Comparison of ENCODE assay signal across 27 cellular contexts in the genomic region with DNA sequence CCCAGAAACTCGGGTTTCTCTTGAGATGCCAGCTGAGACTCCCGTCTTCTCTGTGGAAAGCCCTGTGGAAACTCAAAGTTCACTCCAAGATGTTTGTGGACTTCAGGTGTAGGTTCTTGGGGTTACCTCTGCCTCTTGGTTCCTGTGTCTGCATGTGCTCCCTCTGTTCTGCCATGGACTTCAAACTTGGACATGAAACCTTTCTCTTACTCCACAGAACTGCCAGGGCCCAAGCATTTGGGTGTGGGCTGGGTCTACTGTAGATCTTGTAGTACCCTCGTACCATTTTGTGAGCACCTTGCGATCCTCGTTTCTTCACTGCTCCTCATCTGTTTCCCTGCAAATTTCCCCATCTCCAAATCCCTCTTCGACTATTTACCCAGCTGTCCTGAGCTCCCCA.
"Had no signal": no experiment of that assay in that cellular context is flagged by ENCODE, and none has a peak within 500 bp of the region (broad histone marks: within the 10 kb centered on the region; RNA-seq: fewer than 3 reads in every experiment).

No MANE protein-coding gene starts in this region.

- ATAC-seq: left colon; left lung; lower lobe of right lung; mucosa of descending colon; naive thymus-derived CD4-positive, alpha-beta T cell; natural killer cell treated with Interleukin-12 subunit alpha and Interleukin-12 subunit beta and Interleukin-15 and Interleukin-18, amount 100 ng/mL, for 72 hours; right lobe of liver; stimulated activated memory B cell treated with anti-CD40 and anti-IgM and Interleukin-4, amounts not matched to agents 10 μg/mL and 1 μg/mL and 100 μg/mL, for 72 hours; stimulated activated naive CD8-positive, alpha-beta T cell treated with anti-CD3 and anti-CD28 coated beads, Interleukin-15, amount 100 ng/mL, for 72 hours had no signal

- H3K9me3 ChIP-seq: left lung, lower lobe of right lung, mucosa of descending colon, ovary, right atrium auricular region, right lobe of liver, transverse colon, upper lobe of left lung, vagina had no signal

- H3K27me3 ChIP-seq: left lung, ovary, right atrium auricular region, right lobe of liver, transverse colon, upper lobe of left lung, vagina had no signal

- H3K4me3 ChIP-seq: left lung, lower lobe of right lung, mucosa of descending colon, ovary, right atrium auricular region, right lobe of liver, smooth muscle cell, transverse colon, upper lobe of left lung, vagina had no signal

- H3K4me1 ChIP-seq: left lung, lower lobe of right lung, right lobe of liver, transverse colon, upper lobe of left lung, vagina had no signal

- H3K4me1 Mint-ChIP-seq: stimulated activated memory B cell treated with anti-CD40 and anti-IgM and Interleukin-4, amounts not matched to agents 10 μg/mL and 1 μg/mL and 100 μg/mL, for 72 hours had no signal

- H3K9me3 Mint-ChIP-seq: natural killer cell treated with Interleukin-12 subunit alpha and Interleukin-12 subunit beta and Interleukin-15 and Interleukin-18, amount 100 ng/mL, for 72 hours; stimulated activated memory B cell treated with anti-CD40 and anti-IgM and Interleukin-4, amounts not matched to agents 10 μg/mL and 1 μg/mL and 100 μg/mL, for 72 hours; stimulated activated naive CD8-positive, alpha-beta T cell treated with anti-CD3 and anti-CD28 coated beads, Interleukin-15, amount 100 ng/mL, for 72 hours had no signal

- H3K4me3 Mint-ChIP-seq: naive thymus-derived CD4-positive, alpha-beta T cell; natural killer cell treated with Interleukin-12 subunit alpha and Interleukin-12 subunit beta and Interleukin-15 and Interleukin-18, amount 100 ng/mL, for 72 hours; stimulated activated memory B cell treated with anti-CD40 and anti-IgM and Interleukin-4, amounts not matched to agents 10 μg/mL and 1 μg/mL and 100 μg/mL, for 72 hours; stimulated activated naive CD8-positive, alpha-beta T cell treated with anti-CD3 and anti-CD28 coated beads, Interleukin-15, amount 100 ng/mL, for 72 hours had no signal

- H3K27ac Mint-ChIP-seq: progenitor cell of endocrine pancreas; stimulated activated memory B cell treated with anti-CD40 and anti-IgM and Interleukin-4, amounts not matched to agents 10 μg/mL and 1 μg/mL and 100 μg/mL, for 72 hours had no signal

- H3K36me3 ChIP-seq: left lung, lower lobe of right lung, ovary, right atrium auricular region, right lobe of liver, transverse colon, upper lobe of left lung, vagina had no signal

- DNase-seq: hippocampal formation; kidney glomerular epithelial cell; left colon; left lung; lower lobe of right lung; mammary epithelial cell; mesendoderm; midbrain; mucosa of descending colon; naive thymus-derived CD4-positive, alpha-beta T cell; ovary; right lobe of liver; stimulated activated CD4-positive, alpha-beta T cell treated with anti-CD3 and anti-CD28 coated beads, Interleukin-1b, Interleukin-23, amount 100 ng/mL, for 48 hours; stimulated activated CD4-positive, alpha-beta T cell treated with anti-CD3 and anti-CD28 coated beads, Interleukin-2, amount 100 ng/mL, for 48 hours; stimulated activated CD4-positive, alpha-beta T cell treated with anti-CD3 and anti-CD28 coated beads, Interleukin-4, amount 100 ng/mL, for 4 hours; stimulated activated CD8-positive, alpha-beta memory T cell treated with anti-CD3 and anti-CD28 coated beads, Interleukin-4, amount 100 ng/mL, for 48 hours; stimulated activated naive CD4-positive, alpha-beta T cell treated with Interleukin-2 at 50 U/mL for 16 hours; stimulated activated naive CD8-positive, alpha-beta T cell treated with anti-CD3 and anti-CD28 coated beads, Interleukin-15, amount 100 ng/mL, for 72 hours; substantia nigra; transverse colon; upper lobe of left lung had no signal

- H3K27me3 Mint-ChIP-seq: naive thymus-derived CD4-positive, alpha-beta T cell; natural killer cell treated with Interleukin-12 subunit alpha and Interleukin-12 subunit beta and Interleukin-15 and Interleukin-18, amount 100 ng/mL, for 72 hours; progenitor cell of endocrine pancreas; stimulated activated memory B cell treated with anti-CD40 and anti-IgM and Interleukin-4, amounts not matched to agents 10 μg/mL and 1 μg/mL and 100 μg/mL, for 72 hours; stimulated activated naive CD8-positive, alpha-beta T cell treated with anti-CD3 and anti-CD28 coated beads, Interleukin-15, amount 100 ng/mL, for 72 hours had no signal

- H3K36me3 Mint-ChIP-seq: natural killer cell treated with Interleukin-12 subunit alpha and Interleukin-12 subunit beta and Interleukin-15 and Interleukin-18, amount 100 ng/mL, for 72 hours; stimulated activated memory B cell treated with anti-CD40 and anti-IgM and Interleukin-4, amounts not matched to agents 10 μg/mL and 1 μg/mL and 100 μg/mL, for 72 hours had no signal
